Comparison of ENCODE assay signal across 18 cellular contexts in the genomic region with DNA sequence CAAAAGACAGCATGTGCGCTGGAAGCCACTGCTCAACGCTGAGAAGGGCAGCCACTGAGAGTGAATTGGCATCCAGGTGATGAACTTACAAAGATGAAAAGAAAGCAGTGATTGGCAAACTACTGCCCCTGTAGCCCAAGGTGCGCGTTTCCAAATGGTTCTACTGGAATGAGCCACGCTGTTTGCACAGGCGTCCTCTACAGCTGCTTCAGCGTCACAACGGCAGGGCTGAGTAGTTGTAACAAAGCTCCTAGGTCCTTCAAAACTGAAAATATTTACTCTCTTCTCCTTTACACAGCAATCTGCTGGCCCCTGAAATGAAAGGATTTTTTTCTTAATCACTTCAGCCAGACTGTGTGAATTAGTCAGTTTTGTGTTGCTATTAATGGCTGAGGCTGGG.
"Had no signal": no experiment of that assay in that cellular context is flagged by ENCODE, and none has a peak within 500 bp of the region (broad histone marks: within the 10 kb centered on the region; RNA-seq: fewer than 3 reads in every experiment).

No MANE protein-coding gene starts in this region.

- H3K36me3 ChIP-seq: MG63, SJCRH30 had no signal

- H3K9me3 ChIP-seq: MG63, SJCRH30 had no signal

- H3K27me3 ChIP-seq: MG63, SJCRH30 had no signal

- H3K27ac ChIP-seq: SJCRH30 had no signal

- H3K4me3 ChIP-seq: MG63, SJCRH30 had no signal

- DNase-seq: KG1, MG63, NCI-H1092, NCI-H1105 treated with DMSO at 0.1 percent for 48 hours, NCI-H1417 treated with DMSO at 0.1 percent for 48 hours, NCI-H146, NCI-H1694 treated with DMSO at 0.1 percent for 48 hours, NCI-H1930, NCI-H2081, NCI-H2107, NCI-H2227 treated with DMSO at 0.1 percent for 48 hours, NCI-H524, NCI-H526 treated with DMSO at 0.1 percent for 48 hours, NCI-H748 treated with DMSO at 0.1 percent for 48 hours, Right ventricle myocardium superior, RPMI8226, T-helper 1 cell had no signal
